Comparison of ENCODE assay signal across 1 cellular context in the genomic region with DNA sequence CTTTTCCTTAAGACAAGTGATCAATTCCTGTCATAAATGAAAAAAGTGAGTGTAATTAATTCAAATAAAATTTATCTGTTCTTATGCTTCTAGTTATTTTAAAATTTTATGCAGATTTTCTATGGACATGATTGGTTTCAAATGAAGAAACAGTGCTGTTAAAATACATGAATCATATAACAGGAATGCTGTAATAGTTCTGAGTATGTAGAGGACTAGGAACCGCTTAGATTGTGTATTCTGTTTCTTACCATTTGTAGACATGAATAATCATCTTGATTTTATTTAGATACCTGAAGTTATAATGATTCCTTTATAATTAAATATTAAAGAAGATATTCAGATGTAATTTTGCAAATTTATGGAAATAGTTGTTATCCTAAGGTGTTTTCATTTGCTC.
TF ChIP-seq lines count a peak whose summit lies in the region.

No MANE protein-coding gene starts in this region.

TF ChIP-seq in GM12878, 131 proteins besides CTCF, POLR2A, EP300 and RAD21:
- TF ChIP-seq MYB (IDR thresholded peaks at IDR 0.05; ENCODE audit: borderline replicate concordance, low read depth, low read length), result no peak
- TF ChIP-seq EED (IDR thresholded peaks at IDR 0.05; ENCODE audit: low read depth), result no peak
- TF ChIP-seq PAX5 (IDR thresholded peaks at IDR 0.05; ENCODE audit: borderline replicate concordance, low read depth, low read length), result no peak
- TF ChIP-seq HDGF (IDR thresholded peaks at IDR 0.05), result no peak
- no peak for TF ChIP-seq ZNF274 (IDR thresholded peaks at IDR 0.05; ENCODE audit: insufficient read depth, insufficient read length)
- no peak for TF ChIP-seq NR2C2 (IDR thresholded peaks at IDR 0.05; ENCODE audit: borderline replicate concordance, control insufficient read depth, insufficient read length, low read depth)
- TF ChIP-seq, protein P1, sequence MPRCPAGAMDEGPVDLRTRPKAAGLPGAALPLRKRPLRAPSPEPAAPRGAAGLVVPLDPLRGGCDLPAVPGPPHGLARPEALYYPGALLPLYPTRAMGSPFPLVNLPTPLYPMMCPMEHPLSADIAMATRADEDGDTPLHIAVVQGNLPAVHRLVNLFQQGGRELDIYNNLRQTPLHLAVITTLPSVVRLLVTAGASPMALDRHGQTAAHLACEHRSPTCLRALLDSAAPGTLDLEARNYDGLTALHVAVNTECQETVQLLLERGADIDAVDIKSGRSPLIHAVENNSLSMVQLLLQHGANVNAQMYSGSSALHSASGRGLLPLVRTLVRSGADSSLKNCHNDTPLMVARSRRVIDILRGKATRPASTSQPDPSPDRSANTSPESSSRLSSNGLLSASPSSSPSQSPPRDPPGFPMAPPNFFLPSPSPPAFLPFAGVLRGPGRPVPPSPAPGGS (IDR thresholded peaks at IDR 0.05; ENCODE audit: borderline replicate concordance, insufficient read depth, low read depth, low read length, poor library complexity, severe bottlenecking), result no peak
- TF ChIP-seq TAF1 (IDR thresholded peaks at IDR 0.05; ENCODE audit: borderline replicate concordance, low read depth, low read length), result no peak
- TF ChIP-seq MEF2A (IDR thresholded peaks at IDR 0.05; ENCODE audit: insufficient read depth, low read depth, low read length), result no peak
TF ChIP-seq in GM12878: peak in this region for 0.
